In genomic region chr1:239926184-239926583, GRCh38 we compare ENCODE assay signal across 29 cellular contexts.
"Had no signal": no experiment of that assay in that cellular context is flagged by ENCODE, and none has a peak within 500 bp of the region (broad histone marks: within the 10 kb centered on the region; RNA-seq: fewer than 3 reads in every experiment).

No MANE protein-coding gene starts in this region.

- H3K4me3 ChIP-seq: psoas muscle, right lobe of liver, sigmoid colon, smooth muscle cell, spleen, suprapubic skin, testis, tibial artery, transverse colon, upper lobe of right lung, uterus had no signal

- DNase-seq: naive thymus-derived CD8-positive, alpha-beta T cell; nephron progenitor cell; nucleus accumbens; posterior cingulate gyrus; psoas muscle; right cardiac atrium; right lobe of liver; sigmoid colon; spleen; stimulated activated CD4-positive, alpha-beta T cell treated with anti-CD3 and anti-CD28 coated beads, Interleukin-12 subunit alpha, Interleukin-12 subunit beta, amount 100 ng/mL, for 4 hours; stimulated activated CD4-positive, alpha-beta T cell treated with anti-CD3 and anti-CD28 coated beads, Interleukin-1b, Interleukin-23, amount 100 ng/mL, for 48 hours; stimulated activated CD4-positive, alpha-beta T cell treated with anti-CD3 and anti-CD28 coated beads, Interleukin-4, amount 100 ng/mL, for 1 hour; stimulated activated CD4-positive, alpha-beta T cell treated with anti-CD3 and anti-CD28 coated beads, Interleukin-4, amount 100 ng/mL, for 4 hours; stimulated activated CD8-positive, alpha-beta memory T cell treated with anti-CD3 and anti-CD28 coated beads, Interleukin-4, amount 100 ng/mL, for 48 hours; stimulated activated naive CD4-positive, alpha-beta T cell; stimulated activated naive CD8-positive, alpha-beta T cell treated with anti-CD3 and anti-CD28 coated beads, Interleukin-15, amount 100 ng/mL, for 72 hours; stimulated activated naive CD8-positive, alpha-beta T cell treated with anti-CD3 and anti-CD28 coated beads, Interleukin-15, Interleukin-2, amounts not matched to agents 100 U/mL and 50 U/mL, for 24 hours; substantia nigra; testis; tibial artery; transverse colon; upper lobe of right lung; uterus had no signal

- H3K9me3 ChIP-seq: psoas muscle, right lobe of liver, sigmoid colon, suprapubic skin, testis, tibial artery, transverse colon, upper lobe of right lung, uterus had no signal

- H3K27ac ChIP-seq: neutrophil, parathyroid adenoma, psoas muscle, right lobe of liver, sigmoid colon, spleen, suprapubic skin, testis, tibial artery, transverse colon, upper lobe of right lung, uterus had no signal

- H3K36me3 ChIP-seq: neutrophil, right lobe of liver, sigmoid colon, spleen, suprapubic skin, tibial artery, transverse colon, upper lobe of right lung, uterus had no signal

- H3K4me1 ChIP-seq: parathyroid adenoma, psoas muscle, sigmoid colon, spleen, suprapubic skin, testis, transverse colon, upper lobe of right lung, uterus had no signal

- H3K4me2 ChIP-seq: smooth muscle cell had no signal

- H2AFZ ChIP-seq: parathyroid adenoma had no signal

- H3K79me2 ChIP-seq: parathyroid adenoma had no signal

- ATAC-seq: naive thymus-derived CD8-positive, alpha-beta T cell; natural killer cell treated with Interleukin-12 subunit alpha and Interleukin-12 subunit beta and Interleukin-15 and Interleukin-18, amount 100 ng/mL, for 72 hours; psoas muscle; right cardiac atrium; right lobe of liver; stimulated activated memory B cell treated with anti-CD40 and anti-IgM and Interleukin-4, amounts not matched to agents 10 μg/mL and 1 μg/mL and 100 μg/mL, for 72 hours; stimulated activated naive CD8-positive, alpha-beta T cell treated with anti-CD3 and anti-CD28 coated beads, Interleukin-15, amount 100 ng/mL, for 72 hours; stimulated activated naive CD8-positive, alpha-beta T cell treated with anti-CD3 and anti-CD28 coated beads, Interleukin-15, Interleukin-2, amounts not matched to agents 100 U/mL and 50 U/mL, for 24 hours; upper lobe of right lung had no signal

- H3K27me3 ChIP-seq: neutrophil, right lobe of liver, sigmoid colon, spleen, suprapubic skin, testis, tibial artery, transverse colon, upper lobe of right lung, uterus had no signal
